ENCODE assay signal across 1 cellular context in the genomic region with DNA sequence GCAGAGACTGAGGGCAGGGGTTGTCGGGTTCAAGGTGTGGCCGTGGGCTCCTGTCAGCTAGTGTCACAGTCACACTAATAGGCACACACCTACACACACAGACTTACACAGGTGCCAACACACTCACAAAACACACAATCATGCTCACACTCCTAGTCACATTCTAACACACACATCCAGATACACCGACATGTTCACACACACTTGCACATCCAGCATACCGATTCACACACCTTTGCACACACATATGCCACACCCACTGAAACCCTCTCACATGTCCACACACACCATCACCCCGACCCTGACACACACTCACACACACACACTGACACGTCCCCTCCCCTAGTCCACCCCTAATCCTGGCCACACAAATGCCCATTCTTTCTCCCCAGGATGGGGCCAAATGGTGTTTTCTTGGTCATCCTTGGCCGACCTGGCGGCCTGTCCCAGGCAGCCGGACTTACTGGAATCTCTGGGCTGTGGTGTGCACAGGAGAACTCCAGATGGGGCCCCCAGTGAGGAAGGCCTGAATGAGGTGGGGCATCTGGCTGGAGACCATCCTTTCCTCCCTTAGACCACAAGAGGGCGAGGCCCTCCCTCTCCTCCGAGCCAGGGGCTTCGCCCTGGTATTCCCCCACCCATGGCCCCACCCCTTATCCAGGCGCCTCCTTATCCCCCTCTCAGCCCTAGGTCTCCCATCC.
TF ChIP-seq lines count a peak whose summit lies in the region.

No MANE protein-coding gene starts in this region.

TF ChIP-seq in GM12878, 131 proteins besides CTCF, POLR2A, EP300 and RAD21:
- no peak for TF ChIP-seq CREM (IDR thresholded peaks at IDR 0.05; ENCODE audit: low read depth)
- 0 out of 2 replicates have a peak, but pooled peaks have one; percentile 27 for TF ChIP-seq TCF3 (IDR thresholded peaks at IDR 0.05; ENCODE audit: borderline replicate concordance, insufficient read depth, low read depth, low read length)
- TF ChIP-seq CBFB (IDR thresholded peaks at IDR 0.05; ENCODE audit: low read depth), result no peak
- TF ChIP-seq, protein P1, sequence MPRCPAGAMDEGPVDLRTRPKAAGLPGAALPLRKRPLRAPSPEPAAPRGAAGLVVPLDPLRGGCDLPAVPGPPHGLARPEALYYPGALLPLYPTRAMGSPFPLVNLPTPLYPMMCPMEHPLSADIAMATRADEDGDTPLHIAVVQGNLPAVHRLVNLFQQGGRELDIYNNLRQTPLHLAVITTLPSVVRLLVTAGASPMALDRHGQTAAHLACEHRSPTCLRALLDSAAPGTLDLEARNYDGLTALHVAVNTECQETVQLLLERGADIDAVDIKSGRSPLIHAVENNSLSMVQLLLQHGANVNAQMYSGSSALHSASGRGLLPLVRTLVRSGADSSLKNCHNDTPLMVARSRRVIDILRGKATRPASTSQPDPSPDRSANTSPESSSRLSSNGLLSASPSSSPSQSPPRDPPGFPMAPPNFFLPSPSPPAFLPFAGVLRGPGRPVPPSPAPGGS (IDR thresholded peaks at IDR 0.05; ENCODE audit: borderline replicate concordance, insufficient read depth, low read depth, low read length, poor library complexity, severe bottlenecking), result peak; percentile 95
- TF ChIP-seq, protein P2, sequence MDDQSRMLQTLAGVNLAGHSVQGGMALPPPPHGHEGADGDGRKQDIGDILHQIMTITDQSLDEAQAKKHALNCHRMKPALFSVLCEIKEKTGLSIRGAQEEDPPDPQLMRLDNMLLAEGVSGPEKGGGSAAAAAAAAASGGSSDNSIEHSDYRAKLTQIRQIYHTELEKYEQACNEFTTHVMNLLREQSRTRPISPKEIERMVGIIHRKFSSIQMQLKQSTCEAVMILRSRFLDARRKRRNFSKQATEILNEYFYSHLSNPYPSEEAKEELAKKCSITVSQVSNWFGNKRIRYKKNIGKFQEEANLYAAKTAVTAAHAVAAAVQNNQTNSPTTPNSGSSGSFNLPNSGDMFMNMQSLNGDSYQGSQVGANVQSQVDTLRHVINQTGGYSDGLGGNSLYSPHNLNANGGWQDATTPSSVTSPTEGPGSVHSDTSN (IDR thresholded peaks at IDR 0.05; ENCODE audit: insufficient replicate concordance, low read depth, low read length), result peak; percentile 25
